18 cellular contexts compared by ENCODE assay signal in genomic region chr5:138128344-138128743, GRCh38. TPM values are rescaled to one million over a fixed set of nuclear protein-coding genes. Genes with fewer than 3 reads are reported as not detected.
A peak's percentile ranks its signal among the peaks of the same experiment; 100 is the strongest.
DNase-seq lines count a peak whose midpoint lies in the region; ATAC-seq, FAIRE-seq and TF ChIP-seq lines count a peak whose summit lies in the region.
"Had no signal": no experiment of that assay in that cellular context is flagged by ENCODE, and none has a peak within 500 bp of the region (broad histone marks: within the 10 kb centered on the region; RNA-seq: fewer than 3 reads in every experiment).

No MANE protein-coding gene starts in this region.

- H3K4me2 ChIP-seq in PC-3 (ENCODE audit: low read length) = peak overlapping the region; percentile 44

- CTCF ChIA-PET in PC-3 (lab: Charles Lee) = interaction anchor here (0.6 to 1.0 kb wide), 3 partner anchors 43 to 92 kb away, joined by 3 to 12 read pairs (median 3); no protein-coding TSS in a partner anchor

- peak; percentile 69 for FAIRE-seq in H54 (lab: Jason Lieb, UNC)
- FAIRE-seq: GM19239, HepG2, HTR-8/SVneo had no signal

- no peak for TF ChIP-seq CTCF in PC-3 (conservative IDR thresholded peaks at IDR 0.05; ENCODE audit: low read depth, low read length)

- no peak for TF ChIP-seq POLR2A in H54 (IDR thresholded peaks at IDR 0.05; ENCODE audit: low read depth, low read length)

- no peaks in the 10 kb centered on the region for H3K36me3 ChIP-seq in PC-3 (ENCODE audit: low read depth, low read length)

- peak overlapping the region; percentile 28; the same call in 1 of the 2 replicates for H3K9ac ChIP-seq in PC-3 (ENCODE audit: low read length)
- H3K9ac ChIP-seq: GM23248 had no signal

- POLR2A ChIA-PET in PC-3 (lab: Charles Lee; ENCODE audit: unreplicated experiment) = no interaction called here

- no peaks in the 10 kb centered on the region for H3K79me2 ChIP-seq in PC-3 (ENCODE audit: low read length)

- H3K9me2 ChIP-seq in PC-3 (replicated peaks; ENCODE audit: low read length) = no peaks in the 10 kb centered on the region

- DNase-seq in H54 (ENCODE audit: insufficient read length, low spot score) = no peak
- peak; percentile 65 for DNase-seq in PC-3
- peak; percentile 22 for DNase-seq in glomerular endothelial cell (ENCODE audit: extremely low read depth, low read depth, low spot score)
- DNase-seq in GDM1 (lab: John Stamatoyannopoulos, UW) = no peak
- DNase-seq in NCI-H774 (lab: John Stamatoyannopoulos, UW) = no peak
- no peak for DNase-seq in COLO668 (lab: John Stamatoyannopoulos, UW; ENCODE audit: unreplicated experiment)
- DNase-seq: Calu3, DMS 273 treated with DMSO at 0.1 percent for 48 hours, DMS79, EL, GF-D8, GM23248, H7 had no signal

- H4K20me1 ChIP-seq in PC-3 (ENCODE audit: low read length) = no peaks in the 10 kb centered on the region

- BruUV-seq in PC-3 (replicated peaks; lab: Mats Ljungman, UMichigan) = no TSS peak

- H3K4me1 ChIP-seq in PC-3 (ENCODE audit: insufficient read depth, low read length) = peaks cover 16% of the 10 kb centered on the region; the same call in 1 of the 2 replicates

- no peaks in the 10 kb centered on the region for H3K9me3 ChIP-seq in PC-3 (ENCODE audit: low read length)

- ATAC-seq in PC-3 = peak; percentile 83
- no peak for ATAC-seq in GM21526 (IDR thresholded peaks at IDR 0.05; ENCODE audit: low FRiP score, unreplicated experiment)
- ATAC-seq: HepG2 had no signal

- intact Hi-C loops in PC-3 (cut with micrococcal nuclease) = loop anchor here (2.0 kb wide), 1 partner anchor 16 kb away; no protein-coding TSS in a partner anchor

- H2AFZ ChIP-seq in PC-3 (ENCODE audit: low read length) = no peak overlapping the region
- H2AFZ ChIP-seq: GM23248 had no signal

- H3K27ac ChIP-seq in PC-3 (ENCODE audit: low read length) = peak overlapping the region; percentile 77
- H3K27ac ChIP-seq: GM23248 had no signal

- no peaks in the 10 kb centered on the region for H3F3A ChIP-seq in PC-3 (ENCODE audit: low read length, unreplicated experiment)

- no peaks in the 10 kb centered on the region for H3K27me3 ChIP-seq in PC-3 (ENCODE audit: low read length)

- no peak overlapping the region for H3K4me3 ChIP-seq in PC-3 (ENCODE audit: low read length)
- H3K4me3 ChIP-seq: GM23248 had no signal

RNA-seq across cellular contexts. Expression of gene NME5, which starts 10.9 kb away (rescaled TPM):
- total RNA-seq in PC-3 (2014; rRNA removed) (0.40 and 0.44 TPM in 2 replicates), glomerular endothelial cell (1.4 and 5.8 TPM in 2 replicates)
- total RNA-seq: A673, GM23248 had no signal

RNA-seq across cellular contexts. Expression of gene WNT8A, which starts 44.5 kb away (rescaled TPM):
- total RNA-seq in PC-3 (2014; rRNA removed) (not detected in 2 replicates), glomerular endothelial cell (not detected in 2 replicates)
- total RNA-seq: A673, Calu3, GM23248, HepG2 had no signal

RNA-seq across cellular contexts. Expression of gene BRD8, which starts 50.1 kb away (rescaled TPM):
- total RNA-seq in PC-3 (2014; rRNA removed) = 30.5 and 35.6 TPM in 2 replicates
- total RNA-seq in glomerular endothelial cell = 27.3 and 31.5 TPM in 2 replicates

RNA-seq across cellular contexts. Expression of gene KIF20A, which starts 50.6 kb away (rescaled TPM):
- total RNA-seq in PC-3 (2014; rRNA removed) (55.5 and 59.0 TPM in 2 replicates), glomerular endothelial cell (8.2 and 13.6 TPM in 2 replicates)

Comparison
In these comparisons a context has a peak if more than half of its experiments do, and no peak if none do; other contexts are left out.
1. DNase-seq: peak in PC-3 (single experiment) and glomerular endothelial cell (single experiment); none in H54 (single experiment), GDM1 (single experiment), NCI-H774 (single experiment) and COLO668 (single experiment).